In genomic region chr13:110916671-110917142, GRCh38 we compare ENCODE assay signal across 8 cellular contexts. TPM values are rescaled to one million over a fixed set of nuclear protein-coding genes. Genes with fewer than 3 reads are reported as not detected.
DNase-seq lines count a peak whose midpoint lies in the region; ATAC-seq and TF ChIP-seq lines count a peak whose summit lies in the region.

No MANE protein-coding gene starts in this region.

- no peak overlapping the region for H2AFZ ChIP-seq in Karpas-422 (ENCODE audit: low read length)

- H3K4me3 Mint-ChIP-seq in naive thymus-derived CD8-positive, alpha-beta T cell: peak overlapping the region in 7 of 10 donors; percentile 23 to 90 (median 64)

- H3K4me3 ChIP-seq in AG10803 (ENCODE audit: low read length) (0 out of 2 replicates have a peak overlapping the region, but pooled peaks have one; percentile 1), Karpas-422 (ENCODE audit: low read length) (peak overlapping the region; percentile 97; the same call in 1 of the 2 replicates), choroid plexus epithelial cell (ENCODE audit: low read depth, low read length) (no peak overlapping the region)

- H3K9ac ChIP-seq in Karpas-422 (ENCODE audit: low read length): no peak overlapping the region; the same call in 1 of the 2 replicates

- H3K27ac Mint-ChIP-seq in naive thymus-derived CD8-positive, alpha-beta T cell: peak overlapping the region in 4 of 10 donors; percentile 83 to 93 (median 88)

- peaks cover 25% of the 10 kb centered on the region for H3K4me1 ChIP-seq in Karpas-422 (ENCODE audit: low read length)

- H3K9me3 ChIP-seq in Karpas-422 (ENCODE audit: low read length): no peaks in the 10 kb centered on the region

- H3K27me3 Mint-ChIP-seq in naive thymus-derived CD8-positive, alpha-beta T cell: peaks cover 0 to 6% (median 1%) of the 10 kb centered on the region in 5 donors

- peaks cover 22% of the 10 kb centered on the region for H4K20me1 ChIP-seq in Karpas-422 (ENCODE audit: insufficient read depth, low read depth, low read length)

- TF ChIP-seq CTCF in AG10803 (conservative IDR thresholded peaks at IDR 0.05; ENCODE audit: low read length): no peak
- TF ChIP-seq CTCF in choroid plexus epithelial cell (conservative IDR thresholded peaks at IDR 0.05; ENCODE audit: low read depth, low read length): no peak

- peaks cover 25% of the 10 kb centered on the region for H3K79me2 ChIP-seq in Karpas-422 (ENCODE audit: low read length)

- POLR2A ChIA-PET in naive thymus-derived CD8-positive, alpha-beta T cell (lab: Charles Lee): no interaction called here

- peaks cover 9 to 55% (median 41%) of the 10 kb centered on the region in 4 donors for H3K4me1 Mint-ChIP-seq in naive thymus-derived CD8-positive, alpha-beta T cell

- H3K27me3 ChIP-seq in Karpas-422 (ENCODE audit: low read length): no peaks in the 10 kb centered on the region

- H3K27ac ChIP-seq in Karpas-422 (ENCODE audit: low read length): no peak overlapping the region

- peak overlapping the region; percentile 85 for H3K4me2 ChIP-seq in Karpas-422 (ENCODE audit: low read depth, low read length, poor library complexity, severe bottlenecking)

- no peaks in the 10 kb centered on the region for H3K9me3 Mint-ChIP-seq in naive thymus-derived CD8-positive, alpha-beta T cell

- no peaks in the 10 kb centered on the region for H3K36me3 Mint-ChIP-seq in naive thymus-derived CD8-positive, alpha-beta T cell

- H3K9me2 ChIP-seq in Karpas-422 (replicated peaks; ENCODE audit: insufficient read depth, low read length): no peaks in the 10 kb centered on the region

- H3K36me3 ChIP-seq in Karpas-422 (ENCODE audit: insufficient read depth, low read length): no peaks in the 10 kb centered on the region

- no peak for ATAC-seq in naive thymus-derived CD8-positive, alpha-beta T cell
- ATAC-seq in HG03442 (IDR thresholded peaks at IDR 0.05; ENCODE audit: unreplicated experiment) (no peak), GM18909 (IDR thresholded peaks at IDR 0.05; ENCODE audit: poor library complexity, unreplicated experiment) (no peak)

- peak; percentile 92 for DNase-seq in AG10803 (ENCODE audit: low read depth)
- no peak for DNase-seq in Karpas-422
- DNase-seq in choroid plexus epithelial cell (ENCODE audit: low read depth): peak; percentile 89
- DNase-seq in naive thymus-derived CD8-positive, alpha-beta T cell: no peak
- DNase-seq in NCI-H2227 (lab: John Stamatoyannopoulos, UW; ENCODE audit: unreplicated experiment): no peak
- no peak for DNase-seq in UCSD-AML1 (lab: John Stamatoyannopoulos, UW; ENCODE audit: unreplicated experiment)

RNA-seq across cellular contexts. Expression of gene ANKRD10, which starts 1.8 kb away (rescaled TPM):
- 107 and 168 TPM in 2 replicates for total RNA-seq in Karpas-422 (2014; rRNA removed; shearing (Covaris generic); ENCODE audit: low replicate concordance)
- 100 to 1,000 TPM; 139 to 142 TPM for total RNA-seq in naive thymus-derived CD8-positive, alpha-beta T cell
- 10 to 100 TPM; 56.1 to 65.3 (median 60.3) TPM for polyA plus RNA-seq in naive thymus-derived CD8-positive, alpha-beta T cell

Comparison
In these comparisons a context has a peak if more than half of its experiments do, and no peak if none do; other contexts are left out.
1. DNase-seq: peak in AG10803 (single experiment) and choroid plexus epithelial cell (single experiment); none in Karpas-422 (single experiment), naive thymus-derived CD8-positive, alpha-beta T cell (0 of 10), NCI-H2227 (single experiment) and UCSD-AML1 (single experiment).